Comparison of ENCODE assay signal across 19 cellular contexts in the genomic region with DNA sequence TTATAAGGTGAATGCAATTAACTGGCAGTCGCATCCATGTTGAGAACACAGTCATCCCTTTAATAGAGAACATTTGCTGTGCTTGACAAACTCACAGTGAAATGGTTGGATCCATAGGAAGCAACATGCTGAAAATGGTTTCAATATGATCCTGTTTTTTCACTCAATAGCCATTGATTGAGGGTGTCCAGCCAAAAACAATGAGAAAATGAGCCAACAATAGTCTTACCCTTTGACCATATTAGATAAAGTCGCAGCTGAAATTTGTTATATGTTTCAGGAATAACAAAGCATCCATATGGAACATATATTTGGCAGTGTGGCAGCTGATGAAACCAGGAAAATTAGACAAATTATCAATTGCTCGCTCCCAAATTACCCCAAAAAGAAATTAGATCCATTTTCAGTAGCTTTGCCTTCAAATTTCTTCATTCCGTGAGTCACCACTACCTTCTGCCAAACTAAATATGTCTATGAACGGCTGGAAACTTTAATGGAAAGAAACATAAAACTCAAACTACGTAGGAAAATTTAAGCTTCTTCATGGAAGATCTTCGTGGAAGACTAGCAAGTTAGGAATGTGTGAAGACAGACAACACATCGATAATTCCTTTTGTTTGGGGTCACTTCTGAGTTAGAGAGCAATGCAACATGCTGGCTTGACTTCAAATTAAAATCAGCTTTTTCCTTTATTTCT. TPM values are rescaled to one million over a fixed set of nuclear protein-coding genes. Genes with fewer than 3 reads are reported as not detected.
DNase-seq lines count a peak whose midpoint lies in the region; ATAC-seq, FAIRE-seq and TF ChIP-seq lines count a peak whose summit lies in the region.
"Had no signal": no experiment of that assay in that cellular context is flagged by ENCODE, and none has a peak within 500 bp of the region (broad histone marks: within the 10 kb centered on the region; RNA-seq: fewer than 3 reads in every experiment).

No MANE protein-coding gene starts in this region.

- FAIRE-seq in GM19239 (lab: Jason Lieb, UNC) = peak; percentile 28
- FAIRE-seq: H1 had no signal

- intact Hi-C loops in posterior vena cava (cut with DNase I) = no loop called here

- TF ChIP-seq CTCF in astrocyte of the spinal cord (IDR thresholded peaks at IDR 0.05; ENCODE audit: low read depth, low read length) (no peak), fibroblast of villous mesenchyme (IDR thresholded peaks at IDR 0.05; ENCODE audit: insufficient read depth, low read depth, low read length) (no peak)

- ATAC-seq in HG02763 (IDR thresholded peaks at IDR 0.05; ENCODE audit: unreplicated experiment) = no peak
- ATAC-seq: T-helper 17 cell had no signal

- H3K4me3 ChIP-seq in astrocyte of the spinal cord (ENCODE audit: low read depth, low read length) (no peak overlapping the region), fibroblast of villous mesenchyme (ENCODE audit: low read depth, low read length) (no peak overlapping the region)
- H3K4me3 ChIP-seq: left lung, SJCRH30 had no signal

- no peak for DNase-seq in GM19239 (ENCODE audit: insufficient read length, low spot score)
- peak; percentile 56 for DNase-seq in astrocyte of the spinal cord (ENCODE audit: low read depth, low spot score)
- DNase-seq in fibroblast of villous mesenchyme (ENCODE audit: low read depth) = peak; percentile 27
- DNase-seq in stromal cell of bone marrow (ENCODE audit: low read depth) = peak; percentile 92
- DNase-seq in activated naive CD4-positive, alpha-beta T cell (lab: John Stamatoyannopoulos, UW) = no peak
- DNase-seq in posterior vena cava (ENCODE audit: low spot score) = no peak
- DNase-seq in UCSD-AML1 (lab: John Stamatoyannopoulos, UW; ENCODE audit: unreplicated experiment) = no peak
- DNase-seq: activated CD4-positive, alpha-beta memory T cell treated with anti-CD3 and anti-CD28 coated beads for 36 hours; activated naive CD4-positive, alpha-beta T cell treated with anti-CD3 and anti-CD28 coated beads for 36 hours; Caco-2; cortex of kidney; left lung; NCI-H82; SJCRH30; stimulated activated naive CD8-positive, alpha-beta T cell treated with anti-CD3 and anti-CD28 coated beads, Interleukin-15, Interleukin-2, amounts not matched to agents 100 U/mL and 50 U/mL, for 24 hours; T-helper 17 cell had no signal

- in situ Hi-C loops in astrocyte of the spinal cord (cut with HindIII; ENCODE audit: low sequenced_read_pairs) = no loop called here

RNA-seq across cellular contexts. Expression of gene IGF1, which starts 17.4 kb away (rescaled TPM):
- total RNA-seq in fibroblast of villous mesenchyme (under 0.01 and 0.64 TPM in 2 replicates), posterior vena cava (100 to 1,000 TPM; 267 to 391 TPM)
- total RNA-seq: activated CD4-positive, alpha-beta memory T cell treated with anti-CD3 and anti-CD28 coated beads for 36 hours; activated naive CD4-positive, alpha-beta T cell treated with anti-CD3 and anti-CD28 coated beads for 36 hours; H1; M059J; T-helper 17 cell had no signal

Comparison
In these comparisons a context has a peak if more than half of its experiments do, and no peak if none do; other contexts are left out.
1. DNase-seq: peak in astrocyte of the spinal cord (single experiment), fibroblast of villous mesenchyme (single experiment) and stromal cell of bone marrow (single experiment); none in GM19239 (single experiment), activated naive CD4-positive, alpha-beta T cell (0 of 4), posterior vena cava (single experiment) and UCSD-AML1 (single experiment).
2. RNA of gene IGF1, which starts 17.4 kb away (total RNA-seq): 267 to 391 TPM in posterior vena cava; under 0.01 to 0.64 TPM in fibroblast of villous mesenchyme; every median in the first group is over 100 times any median in the second.